ENCODE assay signal across 6 cellular contexts in genomic region chr2:27407798-27408491, GRCh38. TPM values are rescaled to one million over a fixed set of nuclear protein-coding genes. Genes with fewer than 3 reads are reported as not detected.
DNase-seq lines count a peak whose midpoint lies in the region; ATAC-seq and TF ChIP-seq lines count a peak whose summit lies in the region.

No MANE protein-coding gene starts in this region.

- peak; percentile 73 for TF ChIP-seq CTCF in OCI-LY7 (conservative IDR thresholded peaks at IDR 0.05; ENCODE audit: low read length)

- H3K27me3 Mint-ChIP-seq in activated T-cell treated with anti-CD3 and anti-CD28 coated beads, Interleukin-2, amount 50 U/mL, for 4 hours (ENCODE audit: low read depth), result no peaks in the 10 kb centered on the region
- peaks cover 5 to 13% of the 10 kb centered on the region in 2 donors for H3K27me3 Mint-ChIP-seq in stimulated activated naive B cell treated with anti-CD40 and anti-IgM and Interleukin-4, amounts not matched to agents 10 μg/mL and 1 μg/mL and 100 μg/mL, for 72 hours

- DNase-seq in activated T-cell treated with anti-CD3 and anti-CD28 coated beads, Interleukin-2, amount 50 U/mL, for 4 hours, result no peak
- DNase-seq in activated T-cell treated with anti-CD3 and anti-CD28 coated beads, Interleukin-2, amount 50 U/mL, for 1 hour, result no peak
- peak; percentile 77 for DNase-seq in OCI-LY7 (ENCODE audit: low spot score)
- peak; percentile 62 for DNase-seq in fibroblast of peridontal ligament (ENCODE audit: extremely low read depth)
- no peak for DNase-seq in stimulated activated naive B cell treated with anti-CD40 and anti-IgM and Interleukin-4, amounts not matched to agents 10 μg/mL and 1 μg/mL and 100 μg/mL, for 72 hours

- H3K9me3 ChIP-seq in OCI-LY7 (ENCODE audit: low read length), result no peaks in the 10 kb centered on the region

- intact Hi-C loops in OCI-LY7 (cut with micrococcal nuclease; ENCODE audit: unreplicated experiment), result loop anchor here (2.0 to 10.0 kb wide), 3 partner anchors 175 to 257 kb away; partner anchors contain the start of genes CCDC121, GPN1, SLC4A1AP and SUPT7L

- H3K4me3 ChIP-seq in OCI-LY7 (ENCODE audit: low read depth, low read length, poor library complexity, severe bottlenecking), result peak overlapping the region; percentile 91

- no peaks in the 10 kb centered on the region for H3K9me2 ChIP-seq in OCI-LY7 (ENCODE audit: insufficient read depth, low read length)

- no TSS peak for BruUV-seq in OCI-LY7 (replicated peaks; lab: Mats Ljungman, UMichigan)

- no peaks in the 10 kb centered on the region for H3K9me3 Mint-ChIP-seq in activated T-cell treated with anti-CD3 and anti-CD28 coated beads, Interleukin-2, amount 50 U/mL, for 4 hours
- H3K9me3 Mint-ChIP-seq in stimulated activated naive B cell treated with anti-CD40 and anti-IgM and Interleukin-4, amounts not matched to agents 10 μg/mL and 1 μg/mL and 100 μg/mL, for 72 hours, result peaks cover 2 to 7% of the 10 kb centered on the region in 2 donors

- H3K4me2 ChIP-seq in OCI-LY7 (ENCODE audit: low read length), result peak overlapping the region; percentile 96

- peaks cover 64% of the 10 kb centered on the region for H3K79me2 ChIP-seq in OCI-LY7 (ENCODE audit: insufficient read depth, low read depth, low read length)

- CTCF ChIA-PET in OCI-LY7 (lab: Charles Lee; ENCODE audit: unreplicated experiment), result no interaction called here

- no peak overlapping the region for H2AFZ ChIP-seq in OCI-LY7 (ENCODE audit: low read length)

- peaks cover 24% of the 10 kb centered on the region for H3K4me1 ChIP-seq in OCI-LY7 (ENCODE audit: insufficient read depth, low read length, poor library complexity, severe bottlenecking)

- peak overlapping the region; percentile 91 for H3K27ac Mint-ChIP-seq in stimulated activated naive B cell treated with anti-CD40 and anti-IgM and Interleukin-4, amounts not matched to agents 10 μg/mL and 1 μg/mL and 100 μg/mL, for 72 hours

- H3K36me3 ChIP-seq in OCI-LY7 (ENCODE audit: insufficient read depth, low read length), result peaks cover 49% of the 10 kb centered on the region

- peaks cover 23% of the 10 kb centered on the region; the same call in 1 of the 2 replicates for H4K20me1 ChIP-seq in OCI-LY7 (ENCODE audit: insufficient read depth, low read length)

- no peak for ATAC-seq in activated T-cell treated with anti-CD3 and anti-CD28 coated beads, Interleukin-2, amount 50 U/mL, for 4 hours
- ATAC-seq in stimulated activated naive B cell treated with anti-CD40 and anti-IgM and Interleukin-4, amounts not matched to agents 10 μg/mL and 1 μg/mL and 100 μg/mL, for 72 hours (replicated peaks), result no peak
- ATAC-seq in HG03159 (IDR thresholded peaks at IDR 0.05; ENCODE audit: unreplicated experiment), result no peak

- H3K4me1 Mint-ChIP-seq in activated T-cell treated with anti-CD3 and anti-CD28 coated beads, Interleukin-2, amount 50 U/mL, for 4 hours (ENCODE audit: low read depth), result peaks cover 37% of the 10 kb centered on the region
- H3K4me1 Mint-ChIP-seq in stimulated activated naive B cell treated with anti-CD40 and anti-IgM and Interleukin-4, amounts not matched to agents 10 μg/mL and 1 μg/mL and 100 μg/mL, for 72 hours, result peaks cover 15 to 37% of the 10 kb centered on the region in 2 donors

- POLR2A ChIA-PET in OCI-LY7 (lab: Charles Lee), result interaction anchor here (1.1 to 1.6 kb wide), 3 partner anchors 13 to 23 kb away, joined by 3 to 4 read pairs (median 3); partner anchors contain the start of gene NRBP1

- peak overlapping the region; percentile 89 for H3K4me3 Mint-ChIP-seq in activated T-cell treated with anti-CD3 and anti-CD28 coated beads, Interleukin-2, amount 50 U/mL, for 4 hours
- peak overlapping the region; percentile 90 to 95 for H3K4me3 Mint-ChIP-seq in stimulated activated naive B cell treated with anti-CD40 and anti-IgM and Interleukin-4, amounts not matched to agents 10 μg/mL and 1 μg/mL and 100 μg/mL, for 72 hours

- H3K27ac ChIP-seq in OCI-LY7 (ENCODE audit: low read depth, low read length, poor library complexity, severe bottlenecking), result peak overlapping the region; percentile 84

- peaks cover 11% of the 10 kb centered on the region for H3K36me3 Mint-ChIP-seq in activated T-cell treated with anti-CD3 and anti-CD28 coated beads, Interleukin-2, amount 50 U/mL, for 4 hours (ENCODE audit: insufficient read depth)
- peaks cover 13 to 20% of the 10 kb centered on the region in 2 donors for H3K36me3 Mint-ChIP-seq in stimulated activated naive B cell treated with anti-CD40 and anti-IgM and Interleukin-4, amounts not matched to agents 10 μg/mL and 1 μg/mL and 100 μg/mL, for 72 hours

RNA-seq across cellular contexts. Expression of gene PPM1G, which starts 1.4 kb away (rescaled TPM):
- 100 to 1,000 TPM; 177 to 208 (median 186) TPM for total RNA-seq in activated T-cell treated with anti-CD3 and anti-CD28 coated beads, Interleukin-2, amount 50 U/mL, for 4 hours
- 101 and 113 TPM in 2 replicates for total RNA-seq in OCI-LY7 (2014; rRNA removed; shearing (Covaris generic))
- total RNA-seq in OCI-LY7 (2022), result 138 and 147 TPM in 2 replicates

RNA-seq across cellular contexts. Expression of gene NRBP1, which starts 20.5 kb away (rescaled TPM):
- total RNA-seq in activated T-cell treated with anti-CD3 and anti-CD28 coated beads, Interleukin-2, amount 50 U/mL, for 4 hours, result 100 to 1,000 TPM in 1 of 3 donors, 10 to 100 TPM in 2; 99.0 to 103 (median 99.4) TPM
- 27.9 and 28.5 TPM in 2 replicates for total RNA-seq in OCI-LY7 (2014; rRNA removed; shearing (Covaris generic))
- 46.0 and 48.5 TPM in 2 replicates for total RNA-seq in OCI-LY7 (2022)

RNA-seq across cellular contexts. Expression of gene ZNF513, which starts 27.4 kb away (rescaled TPM):
- total RNA-seq in activated T-cell treated with anti-CD3 and anti-CD28 coated beads, Interleukin-2, amount 50 U/mL, for 4 hours, result 10 to 100 TPM in 2 of 3 donors, 1 to 10 TPM in 1; 8.4 to 11.0 (median 10.4) TPM
- total RNA-seq in OCI-LY7 (2014; rRNA removed; shearing (Covaris generic)), result 9.0 and 10.0 TPM in 2 replicates
- total RNA-seq in OCI-LY7 (2022), result 9.7 and 10.9 TPM in 2 replicates

RNA-seq across cellular contexts. Expression of gene KRTCAP3, which starts 34.2 kb away (rescaled TPM):
- total RNA-seq in activated T-cell treated with anti-CD3 and anti-CD28 coated beads, Interleukin-2, amount 50 U/mL, for 4 hours, result 1 to 10 TPM; 4.8 to 5.4 (median 5.2) TPM
- 1.9 and 10.9 TPM in 2 replicates for total RNA-seq in OCI-LY7 (2014; rRNA removed; shearing (Covaris generic))
- 6.9 and 8.3 TPM in 2 replicates for total RNA-seq in OCI-LY7 (2022)

RNA-seq across cellular contexts. Expression of gene SNX17, which starts 37.5 kb away (rescaled TPM):
- 100 to 1,000 TPM; 117 to 125 (median 123) TPM for total RNA-seq in activated T-cell treated with anti-CD3 and anti-CD28 coated beads, Interleukin-2, amount 50 U/mL, for 4 hours
- 63.1 and 66.0 TPM in 2 replicates for total RNA-seq in OCI-LY7 (2014; rRNA removed; shearing (Covaris generic))
- 86.8 and 97.4 TPM in 2 replicates for total RNA-seq in OCI-LY7 (2022)

Comparison
In these comparisons a context has a peak if more than half of its experiments do, and no peak if none do; other contexts are left out.
1. DNase-seq: peak in OCI-LY7 (single experiment) and fibroblast of peridontal ligament (single experiment); none in activated T-cell treated with anti-CD3 and anti-CD28 coated beads, Interleukin-2, amount 50 U/mL, for 4 hours (single experiment), activated T-cell treated with anti-CD3 and anti-CD28 coated beads, Interleukin-2, amount 50 U/mL, for 1 hour (single experiment) and stimulated activated naive B cell treated with anti-CD40 and anti-IgM and Interleukin-4, amounts not matched to agents 10 μg/mL and 1 μg/mL and 100 μg/mL, for 72 hours (single experiment).